20 cellular contexts compared by ENCODE assay signal in the genomic region with DNA sequence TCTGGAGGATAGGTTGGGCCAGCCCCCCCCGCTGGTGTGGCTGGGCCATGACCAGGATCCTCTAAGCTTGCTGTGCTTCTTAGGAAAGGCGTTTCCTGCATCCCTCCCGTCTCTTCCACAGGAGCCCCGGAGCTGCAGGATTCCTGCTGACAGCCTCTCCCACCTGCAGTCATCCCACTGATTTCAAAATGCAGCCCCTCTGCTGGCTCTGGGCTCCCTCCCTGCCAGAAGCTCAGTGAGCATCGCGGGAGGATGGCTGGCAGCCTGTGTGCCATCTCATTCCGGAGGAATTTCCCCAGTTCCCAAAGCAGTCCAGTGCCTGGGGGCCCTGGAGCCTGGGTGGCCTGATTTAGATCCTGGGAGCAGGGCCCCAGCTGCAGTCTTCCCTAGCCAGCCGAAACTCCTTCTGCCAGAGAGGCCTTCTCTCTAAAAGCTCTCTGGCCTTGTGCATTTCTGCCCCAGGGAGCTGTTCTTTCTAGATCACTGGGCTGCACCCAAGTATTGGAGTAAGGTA. TPM values are rescaled to one million over a fixed set of nuclear protein-coding genes. Genes with fewer than 3 reads are reported as not detected.
A peak's percentile ranks its signal among the peaks of the same experiment; 100 is the strongest.
DNase-seq lines count a peak whose midpoint lies in the region; ATAC-seq, FAIRE-seq and TF ChIP-seq lines count a peak whose summit lies in the region.
"Had no signal": no experiment of that assay in that cellular context is flagged by ENCODE, and none has a peak within 500 bp of the region (broad histone marks: within the 10 kb centered on the region; RNA-seq: fewer than 3 reads in every experiment).

No MANE protein-coding gene starts in this region.

- H3K27ac ChIP-seq in ascending aorta (peak overlapping the region; percentile 28 to 56), small intestine (ENCODE audit: low read depth in 1 of 2, low read length in 1 of 2) (no peak overlapping the region)
- H3K27ac ChIP-seq: colonic mucosa, neural progenitor cell, right lobe of liver, uterus had no signal

- 56 to 71% (median 70%) methylated on average over 8 of the region's 8 CpGs for WGBS in small intestine, 3 donors

- H3K36me3 ChIP-seq in ascending aorta (no peaks in the 10 kb centered on the region), small intestine (ENCODE audit: control insufficient read depth in 2 of 2, insufficient read depth in 2 of 2, low read length in 2 of 2) (no peaks in the 10 kb centered on the region)
- H3K36me3 ChIP-seq: colonic mucosa, HAP-1, neural progenitor cell, right lobe of liver, uterus had no signal

- no peak for TF ChIP-seq CTCF in ascending aorta (IDR thresholded peaks at IDR 0.05)

- peak; percentile 15 for DNase-seq in COLO829 (ENCODE audit: low spot score)
- DNase-seq in HS-27A (ENCODE audit: low read depth), result peak; percentile 7
- DNase-seq in ascending aorta (ENCODE audit: low spot score in 2 of 2), result no peak
- DNase-seq in myocyte (ENCODE audit: low read depth), result peak; percentile 37
- DNase-seq in effector CD8-positive, alpha-beta T cell (lab: John Stamatoyannopoulos, UW), result no peak
- DNase-seq in small intestine, result no peak
- no peak for DNase-seq in DMS 273 (lab: John Stamatoyannopoulos, UW; ENCODE audit: unreplicated experiment)
- DNase-seq: activated CD8-positive, alpha-beta memory T cell treated with anti-CD3 and anti-CD28 coated beads, Interleukin-2, amount 50 U/mL, for 4 hours; colonic mucosa; MM.1S; NCI-H2029 treated with DMSO at 0.1 percent for 48 hours; NCI-H82; right lobe of liver; SHP77; uterus had no signal

- H3K4me3 ChIP-seq in ascending aorta (no peak overlapping the region), small intestine (ENCODE audit: low read depth in 1 of 2, low read length in 2 of 2) (no peak overlapping the region)
- H3K4me3 ChIP-seq: colonic mucosa, HAP-1, lung, neural progenitor cell, right lobe of liver, uterus had no signal

- no peak for FAIRE-seq in small intestine (lab: Jason Lieb, UNC)

- intact Hi-C loops in ascending aorta (cut with DNase I), result no loop called here

- no peak for ATAC-seq in HG02885 (IDR thresholded peaks at IDR 0.05; ENCODE audit: poor library complexity, unreplicated experiment)

- H3K4me1 ChIP-seq in ascending aorta, result peaks cover 8 to 11% of the 10 kb centered on the region in 2 donors
- H3K4me1 ChIP-seq in small intestine (ENCODE audit: control insufficient read depth in 2 of 2, insufficient read depth in 1 of 2, low read depth in 1 of 2, low read length in 1 of 2), result no peaks in the 10 kb centered on the region
- H3K4me1 ChIP-seq: colonic mucosa, HAP-1, right lobe of liver, uterus had no signal

- H3K9me3 ChIP-seq in ascending aorta (no peaks in the 10 kb centered on the region), small intestine (ENCODE audit: control insufficient read depth, low read depth) (no peaks in the 10 kb centered on the region)
- H3K9me3 ChIP-seq: colonic mucosa, HAP-1, right lobe of liver, uterus had no signal

- H3K27me3 ChIP-seq in ascending aorta, result no peaks in the 10 kb centered on the region
- H3K27me3 ChIP-seq in small intestine (ENCODE audit: control insufficient read depth in 2 of 2, insufficient read depth in 2 of 2, low read length in 2 of 2), result no peaks in the 10 kb centered on the region
- H3K27me3 ChIP-seq: colonic mucosa, neural progenitor cell, right lobe of liver, uterus had no signal

RNA-seq across cellular contexts. Expression of gene GOLGA7B, which starts 21.8 kb away (rescaled TPM):
- total RNA-seq in ascending aorta (0.11 TPM), myocyte (0.29 and 0.42 TPM in 2 replicates)
- polyA plus RNA-seq in myocyte (2012), result 0.91 TPM
- 1 to 10 TPM; 3.6 to 5.3 (median 4.3) TPM for polyA plus RNA-seq in small intestine
- polyA plus RNA-seq: CD14-positive monocyte had no signal

RNA-seq across cellular contexts. Expression of gene SFRP5, which starts 56.0 kb away (rescaled TPM):
- not detected for total RNA-seq in ascending aorta
- 0.91 and 1.4 TPM in 2 replicates for total RNA-seq in myocyte
- polyA plus RNA-seq in myocyte (2012), result 0.58 TPM
- 100 to 1,000 TPM in 1 of 3 donors, 10 to 100 TPM in 2; 41.7 to 110 (median 65.9) TPM for polyA plus RNA-seq in small intestine
- polyA plus RNA-seq: CD14-positive monocyte had no signal

Comparison
In these comparisons a context has a peak if more than half of its experiments do, and no peak if none do; other contexts are left out.
1. DNase-seq: peak in COLO829 (single experiment), HS-27A (single experiment) and myocyte (single experiment); none in ascending aorta (0 of 2), effector CD8-positive, alpha-beta T cell (single experiment), small intestine (single experiment) and DMS 273 (single experiment).
2. H3K27ac ChIP-seq: peak in ascending aorta (2 of 2); none in small intestine (0 of 2).